ENCODE assay signal across 26 cellular contexts in the genomic region with DNA sequence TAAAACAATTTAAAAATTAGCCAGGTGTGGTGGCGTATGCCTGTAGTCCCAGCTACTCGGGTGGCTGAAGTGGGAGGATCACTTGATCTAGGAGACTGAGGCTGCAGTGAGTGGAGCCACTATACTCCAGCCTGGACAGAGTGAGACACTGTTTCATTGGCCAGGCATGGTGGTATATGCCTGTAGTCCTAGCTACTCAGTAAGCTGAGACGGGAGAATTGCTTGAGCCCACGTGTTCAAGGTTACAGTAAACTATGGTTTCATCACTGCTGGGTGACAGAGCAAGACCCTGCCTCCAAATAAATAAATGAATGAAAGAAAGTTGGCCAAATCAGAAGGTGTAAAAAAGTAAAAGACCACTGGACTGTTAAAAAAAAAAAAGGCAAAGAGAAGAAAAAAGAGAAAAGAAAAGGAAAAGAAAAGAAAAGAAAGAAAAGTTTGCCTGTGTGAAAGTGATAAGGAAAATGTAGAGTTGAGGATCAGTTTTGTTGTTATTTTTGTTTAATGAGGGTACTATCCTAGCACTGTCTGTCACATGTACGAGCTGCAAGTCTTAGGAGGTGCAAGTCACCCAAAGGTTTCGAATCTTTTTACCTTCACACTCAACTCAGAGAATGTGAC. TPM values are rescaled to one million over a fixed set of nuclear protein-coding genes. Genes with fewer than 3 reads are reported as not detected.
A peak's percentile ranks its signal among the peaks of the same experiment; 100 is the strongest.
DNase-seq lines count a peak whose midpoint lies in the region; ATAC-seq and TF ChIP-seq lines count a peak whose summit lies in the region.
"Had no signal": no experiment of that assay in that cellular context is flagged by ENCODE, and none has a peak within 500 bp of the region (broad histone marks: within the 10 kb centered on the region; RNA-seq: fewer than 3 reads in every experiment).

No MANE protein-coding gene starts in this region.

- no peak overlapping the region for H3K4me2 ChIP-seq in trophoblast cell (ENCODE audit: low read length)
- no peak overlapping the region for H3K4me2 ChIP-seq in PC-9
- H3K4me2 ChIP-seq: hepatocyte had no signal

- H2AK5ac ChIP-seq in trophoblast cell (ENCODE audit: low read length) = no peak overlapping the region

- CTCF ChIA-PET in activated CD4-positive, alpha-beta memory T cell treated with anti-CD3 and anti-CD28 coated beads for 36 hours (lab: Charles Lee) = interaction anchor here (1.0 kb wide), 1 partner anchor 17 kb away, joined by 4 read pairs; no protein-coding TSS in a partner anchor
- CTCF ChIA-PET in activated CD4-positive, alpha-beta memory T cell treated with anti-CD3 and anti-CD28 coated beads, Interleukin-2, amount 10 ng/mL, durations not matched to agents 7 days and 5 days (lab: Charles Lee) = interaction anchor here (1.2 kb wide), 1 partner anchor 14 kb away, joined by 4 read pairs; no protein-coding TSS in a partner anchor
- CTCF ChIA-PET in PC-9 (lab: Charles Lee) = no interaction called here

- H3K18ac ChIP-seq in trophoblast cell (ENCODE audit: low read length) = no peak overlapping the region

- peaks cover 72% of the 10 kb centered on the region for H3K4me1 Mint-ChIP-seq in activated CD4-positive, alpha-beta memory T cell treated with anti-CD3 and anti-CD28 coated beads for 36 hours (ENCODE audit: low read depth)
- H3K4me1 Mint-ChIP-seq in activated CD4-positive, alpha-beta memory T cell treated with anti-CD3 and anti-CD28 coated beads, Interleukin-2, amount 10 ng/mL, durations not matched to agents 7 days and 5 days = peaks cover 76% of the 10 kb centered on the region
- H3K4me1 Mint-ChIP-seq in T-helper 17 cell (peaks cover 38% of the 10 kb centered on the region), endodermal cell (peaks cover 20% of the 10 kb centered on the region)

- H3K4me1 ChIP-seq in endodermal cell (ENCODE audit: control insufficient read depth, insufficient read depth, low read length) (no peaks in the 10 kb centered on the region), trophoblast cell (ENCODE audit: control insufficient read depth in 1 of 2, insufficient read depth in 2 of 2, low read length in 2 of 2) (peaks cover 3 to 7% of the 10 kb centered on the region in 2 experiments), PC-9 (replicated peaks; ENCODE audit: insufficient read depth) (peaks cover 4% of the 10 kb centered on the region; the same call in 1 of the 2 replicates)

- no peak overlapping the region for H3K14ac ChIP-seq in trophoblast cell (ENCODE audit: low read length)

- H4K20me1 ChIP-seq in PC-9 (ENCODE audit: insufficient read depth) = no peaks in the 10 kb centered on the region

- intact Hi-C loops in activated CD4-positive, alpha-beta memory T cell treated with anti-CD3 and anti-CD28 coated beads for 36 hours (cut with micrococcal nuclease) = no loop called here
- intact Hi-C loops in PC-9 (cut with micrococcal nuclease; ENCODE audit: unreplicated experiment) = loop anchor here (2.0 kb wide), 1 partner anchor 46 kb away; no protein-coding TSS in a partner anchor

- H3K27me3 ChIP-seq in endodermal cell (ENCODE audit: control insufficient read depth, insufficient read depth, low read length, poor library complexity, severe bottlenecking) (no peaks in the 10 kb centered on the region), trophoblast cell (ENCODE audit: insufficient read depth, low read length) (no peaks in the 10 kb centered on the region), PC-9 (ENCODE audit: insufficient read depth, low read depth) (no peaks in the 10 kb centered on the region)
- H3K27me3 ChIP-seq: cardiac muscle cell, dorsolateral prefrontal cortex, hepatocyte, neutrophil, upper lobe of right lung had no signal

- peak overlapping the region; percentile 39 for H3K27ac Mint-ChIP-seq in activated CD4-positive, alpha-beta memory T cell treated with anti-CD3 and anti-CD28 coated beads for 36 hours
- H3K27ac Mint-ChIP-seq in activated CD4-positive, alpha-beta memory T cell treated with anti-CD3 and anti-CD28 coated beads, Interleukin-2, amount 10 ng/mL, durations not matched to agents 7 days and 5 days = no peak overlapping the region
- H3K27ac Mint-ChIP-seq in T-helper 17 cell (peak overlapping the region; percentile 75), endodermal cell (no peak overlapping the region)
- H3K27ac Mint-ChIP-seq: activated naive CD4-positive, alpha-beta T cell treated with anti-CD3 and anti-CD28 coated beads for 36 hours had no signal

- POLR2A ChIA-PET in activated CD4-positive, alpha-beta memory T cell treated with anti-CD3 and anti-CD28 coated beads for 36 hours (lab: Charles Lee) = no interaction called here
- POLR2A ChIA-PET in activated CD4-positive, alpha-beta memory T cell treated with anti-CD3 and anti-CD28 coated beads, Interleukin-2, amount 10 ng/mL, durations not matched to agents 7 days and 5 days (lab: Charles Lee) = interaction anchor here (0.7 kb wide), 1 partner anchor 44 kb away, joined by 3 read pairs; no protein-coding TSS in a partner anchor
- POLR2A ChIA-PET in PC-9 (lab: Charles Lee; ENCODE audit: unreplicated experiment) = no interaction called here

- H4K8ac ChIP-seq in trophoblast cell (ENCODE audit: low read depth, low read length) = no peak overlapping the region

- H2AFZ ChIP-seq in trophoblast cell (ENCODE audit: insufficient read depth, low read length, poor library complexity) (no peak overlapping the region), PC-9 (no peak overlapping the region)
- H2AFZ ChIP-seq: hepatocyte had no signal

- H3F3A ChIP-seq in PC-9 (ENCODE audit: insufficient read depth, low read depth) = no peaks in the 10 kb centered on the region

- H3K36me3 Mint-ChIP-seq in activated CD4-positive, alpha-beta memory T cell treated with anti-CD3 and anti-CD28 coated beads for 36 hours = no peaks in the 10 kb centered on the region
- H3K36me3 Mint-ChIP-seq in activated CD4-positive, alpha-beta memory T cell treated with anti-CD3 and anti-CD28 coated beads, Interleukin-2, amount 10 ng/mL, durations not matched to agents 7 days and 5 days (ENCODE audit: low read depth) = peaks cover 6% of the 10 kb centered on the region
- H3K36me3 Mint-ChIP-seq in T-helper 17 cell (ENCODE audit: low read depth) (peaks cover 2% of the 10 kb centered on the region), endodermal cell (ENCODE audit: low read depth) (peaks cover 2% of the 10 kb centered on the region)

- H3K9me2 ChIP-seq in PC-9 (ENCODE audit: insufficient read depth) = no peaks in the 10 kb centered on the region

- TF ChIP-seq CTCF in endodermal cell (conservative IDR thresholded peaks at IDR 0.05) = no peak
- TF ChIP-seq CTCF in GM10266 (IDR thresholded peaks at IDR 0.05; ENCODE audit: control insufficient read depth, insufficient read depth, low read depth, missing control alignments) = no peak
- TF ChIP-seq CTCF in PC-9 (conservative IDR thresholded peaks at IDR 0.05) = no peak

- peak overlapping the region; percentile 10 for H3K27ac ChIP-seq in endodermal cell (ENCODE audit: low read depth, low read length)
- no peak overlapping the region for H3K27ac ChIP-seq in trophoblast cell (ENCODE audit: low read depth, low read length)
- H3K27ac ChIP-seq in PC-9 = no peak overlapping the region
- H3K27ac ChIP-seq: hepatocyte, neutrophil, upper lobe of right lung had no signal

- no peaks in the 10 kb centered on the region for H3K79me1 ChIP-seq in trophoblast cell (ENCODE audit: low read length)

- no TSS peak for BruUV-seq in PC-9 (replicated peaks; lab: Mats Ljungman, UMichigan)

- peak overlapping the region; percentile 67 for H3K4ac ChIP-seq in trophoblast cell (ENCODE audit: low read depth, low read length)

- no peaks in the 10 kb centered on the region for H3K27me3 Mint-ChIP-seq in activated CD4-positive, alpha-beta memory T cell treated with anti-CD3 and anti-CD28 coated beads for 36 hours
- H3K27me3 Mint-ChIP-seq in activated CD4-positive, alpha-beta memory T cell treated with anti-CD3 and anti-CD28 coated beads, Interleukin-2, amount 10 ng/mL, durations not matched to agents 7 days and 5 days = no peaks in the 10 kb centered on the region
- H3K27me3 Mint-ChIP-seq in T-helper 17 cell = no peaks in the 10 kb centered on the region
- no peaks in the 10 kb centered on the region for H3K27me3 Mint-ChIP-seq in endodermal cell (ENCODE audit: insufficient read depth)

- H2BK12ac ChIP-seq in trophoblast cell (ENCODE audit: low read length) = no peak overlapping the region

- no peaks in the 10 kb centered on the region for H3K9me3 ChIP-seq in T-helper 17 cell (ENCODE audit: control insufficient read depth, low read length, poor library complexity, severe bottlenecking)
- no peaks in the 10 kb centered on the region for H3K9me3 ChIP-seq in endodermal cell (ENCODE audit: control insufficient read depth, low read length)
- H3K9me3 ChIP-seq in trophoblast cell (ENCODE audit: insufficient read depth, low read depth, low read length) = no peaks in the 10 kb centered on the region
- H3K9me3 ChIP-seq in PC-9 (ENCODE audit: insufficient read depth, low read depth) = no peaks in the 10 kb centered on the region
- H3K9me3 ChIP-seq: mucosa of descending colon, neutrophil, upper lobe of right lung had no signal

- H3K9me3 Mint-ChIP-seq in activated CD4-positive, alpha-beta memory T cell treated with anti-CD3 and anti-CD28 coated beads for 36 hours = no peaks in the 10 kb centered on the region
- H3K9me3 Mint-ChIP-seq in activated CD4-positive, alpha-beta memory T cell treated with anti-CD3 and anti-CD28 coated beads, Interleukin-2, amount 10 ng/mL, durations not matched to agents 7 days and 5 days = no peaks in the 10 kb centered on the region
- H3K9me3 Mint-ChIP-seq in endodermal cell = no peaks in the 10 kb centered on the region
- H3K9me3 Mint-ChIP-seq: activated naive CD4-positive, alpha-beta T cell treated with anti-CD3 and anti-CD28 coated beads for 36 hours had no signal

- H3K23ac ChIP-seq in trophoblast cell (ENCODE audit: low read length) = no peak overlapping the region

- WGBS in endodermal cell (ENCODE audit: insufficient coverage in 1 of 2, insufficient read length in 1 of 2), 2 experiments = 95 to 96% methylated on average over 6 of the region's 6 CpGs
- no CpG with 5 or more reads among the region's 6 CpGs for WGBS in trophoblast cell (ENCODE audit: extremely low coverage, insufficient coverage, insufficient read length)

- H3K4me3 ChIP-seq in endodermal cell (ENCODE audit: low read length) = no peak overlapping the region
- no peak overlapping the region for H3K4me3 ChIP-seq in trophoblast cell (ENCODE audit: low read depth, low read length)
- no peak overlapping the region for H3K4me3 ChIP-seq in PC-9
- H3K4me3 ChIP-seq: cardiac muscle cell, dorsolateral prefrontal cortex, hepatocyte, mucosa of descending colon, upper lobe of right lung had no signal

- H2BK5ac ChIP-seq in trophoblast cell (ENCODE audit: low read depth, low read length, poor library complexity) = no peak overlapping the region

- H3K79me2 ChIP-seq in trophoblast cell (ENCODE audit: control insufficient read depth, insufficient read depth, low read length, poor library complexity) (peaks cover 9% of the 10 kb centered on the region), PC-9 (ENCODE audit: low read depth) (peaks cover 55% of the 10 kb centered on the region)

- H3K36me3 ChIP-seq in endodermal cell (ENCODE audit: control insufficient read depth, insufficient read depth, low read length) (no peaks in the 10 kb centered on the region), trophoblast cell (ENCODE audit: control insufficient read depth in 1 of 2, insufficient read depth in 2 of 2, low read length in 2 of 2) (peaks cover 0 to 3% of the 10 kb centered on the region in 2 experiments), PC-9 (ENCODE audit: low read depth) (no peaks in the 10 kb centered on the region)
- H3K36me3 ChIP-seq: cardiac muscle cell, neutrophil, upper lobe of right lung had no signal

- no peak for DNase-seq in activated CD4-positive, alpha-beta memory T cell treated with anti-CD3 and anti-CD28 coated beads for 36 hours
- DNase-seq in activated CD4-positive, alpha-beta memory T cell treated with anti-CD3 and anti-CD28 coated beads, Interleukin-2, amount 10 ng/mL, durations not matched to agents 7 days and 5 days = no peak
- DNase-seq in T-helper 17 cell (no peak), endodermal cell (no peak), trophoblast cell (no peak), GM10266 (ENCODE audit: extremely low spot score) (no peak), PC-9 (no peak)
- no peak for DNase-seq in stimulated activated CD4-positive, alpha-beta T cell treated with anti-CD3 and anti-CD28 coated beads, Interleukin-12 subunit alpha, Interleukin-12 subunit beta, amount 100 ng/mL, for 4 hours
- DNase-seq: 8988T; activated CD4-positive, alpha-beta T cell treated with anti-CD3 and anti-CD28 coated beads, Interleukin-2, amount 50 U/mL, for 1 hour; activated naive CD4-positive, alpha-beta T cell treated with anti-CD3 and anti-CD28 coated beads for 36 hours; activated T-cell treated with anti-CD3 and anti-CD28 coated beads for 4 hours; AML-193; Calu3; dorsolateral prefrontal cortex; erythroblast; foreskin fibroblast; mucosa of descending colon; NCI-H1105 treated with DMSO at 0.1 percent for 48 hours; NCI-H2081 treated with DMSO at 0.1 percent for 48 hours; NCI-H446; PC-3; upper lobe of right lung had no signal

- no peak overlapping the region for H3K9ac ChIP-seq in endodermal cell (ENCODE audit: extremely low read depth, low read length, poor library complexity, severe bottlenecking)
- H3K9ac ChIP-seq in trophoblast cell (ENCODE audit: low read length) = no peak overlapping the region

- no peak overlapping the region for H3K4me3 Mint-ChIP-seq in activated CD4-positive, alpha-beta memory T cell treated with anti-CD3 and anti-CD28 coated beads for 36 hours
- H3K4me3 Mint-ChIP-seq in activated CD4-positive, alpha-beta memory T cell treated with anti-CD3 and anti-CD28 coated beads, Interleukin-2, amount 10 ng/mL, durations not matched to agents 7 days and 5 days = no peak overlapping the region
- H3K4me3 Mint-ChIP-seq in T-helper 17 cell (peak overlapping the region; percentile 3), endodermal cell (no peak overlapping the region)
- H3K4me3 Mint-ChIP-seq: activated naive CD4-positive, alpha-beta T cell treated with anti-CD3 and anti-CD28 coated beads for 36 hours had no signal

- no peak for ATAC-seq in T-helper 17 cell
- ATAC-seq: mucosa of descending colon, upper lobe of right lung had no signal

- no peak overlapping the region for H4K12ac ChIP-seq in trophoblast cell (ENCODE audit: low read depth, low read length)

- H4K91ac ChIP-seq in trophoblast cell (ENCODE audit: low read depth, low read length) = no peak overlapping the region

- no peak overlapping the region for H2BK120ac ChIP-seq in trophoblast cell (ENCODE audit: insufficient read depth, low read length, poor library complexity)

RNA-seq across cellular contexts. Expression of a gene that starts 52.3 kb away (rescaled TPM):
- total RNA-seq in activated CD4-positive, alpha-beta memory T cell treated with anti-CD3 and anti-CD28 coated beads for 36 hours = 10 to 100 TPM; 19.0 to 21.2 TPM
- 10 to 100 TPM; 19.4 to 21.8 TPM for total RNA-seq in activated CD4-positive, alpha-beta memory T cell treated with anti-CD3 and anti-CD28 coated beads, Interleukin-2, amount 10 ng/mL, durations not matched to agents 7 days and 5 days
- total RNA-seq in T-helper 17 cell = 10 to 100 TPM; 24.7 to 27.3 TPM
- total RNA-seq in endodermal cell = 10 to 100 TPM; 43.5 to 49.4 TPM
- polyA plus RNA-seq in endodermal cell (2013, experiment 1 of 2) = 19.1 TPM
- 23.1 TPM for polyA plus RNA-seq in endodermal cell (2013, experiment 2 of 2)
- 38.6 TPM in 2 replicates for polyA plus RNA-seq in trophoblast cell (2013)
- total RNA-seq in PC-9 (2021) = 35.0 and 37.6 TPM in 2 replicates

Comparison
In these comparisons a context has a peak if more than half of its experiments do, and no peak if none do; other contexts are left out.
1. H3K27ac Mint-ChIP-seq: peak in activated CD4-positive, alpha-beta memory T cell treated with anti-CD3 and anti-CD28 coated beads for 36 hours (single experiment) and T-helper 17 cell (single experiment); none in activated CD4-positive, alpha-beta memory T cell treated with anti-CD3 and anti-CD28 coated beads, Interleukin-2, amount 10 ng/mL, durations not matched to agents 7 days and 5 days (single experiment) and endodermal cell (single experiment).